Comparison of ENCODE assay signal across 1 cellular context in the genomic region with DNA sequence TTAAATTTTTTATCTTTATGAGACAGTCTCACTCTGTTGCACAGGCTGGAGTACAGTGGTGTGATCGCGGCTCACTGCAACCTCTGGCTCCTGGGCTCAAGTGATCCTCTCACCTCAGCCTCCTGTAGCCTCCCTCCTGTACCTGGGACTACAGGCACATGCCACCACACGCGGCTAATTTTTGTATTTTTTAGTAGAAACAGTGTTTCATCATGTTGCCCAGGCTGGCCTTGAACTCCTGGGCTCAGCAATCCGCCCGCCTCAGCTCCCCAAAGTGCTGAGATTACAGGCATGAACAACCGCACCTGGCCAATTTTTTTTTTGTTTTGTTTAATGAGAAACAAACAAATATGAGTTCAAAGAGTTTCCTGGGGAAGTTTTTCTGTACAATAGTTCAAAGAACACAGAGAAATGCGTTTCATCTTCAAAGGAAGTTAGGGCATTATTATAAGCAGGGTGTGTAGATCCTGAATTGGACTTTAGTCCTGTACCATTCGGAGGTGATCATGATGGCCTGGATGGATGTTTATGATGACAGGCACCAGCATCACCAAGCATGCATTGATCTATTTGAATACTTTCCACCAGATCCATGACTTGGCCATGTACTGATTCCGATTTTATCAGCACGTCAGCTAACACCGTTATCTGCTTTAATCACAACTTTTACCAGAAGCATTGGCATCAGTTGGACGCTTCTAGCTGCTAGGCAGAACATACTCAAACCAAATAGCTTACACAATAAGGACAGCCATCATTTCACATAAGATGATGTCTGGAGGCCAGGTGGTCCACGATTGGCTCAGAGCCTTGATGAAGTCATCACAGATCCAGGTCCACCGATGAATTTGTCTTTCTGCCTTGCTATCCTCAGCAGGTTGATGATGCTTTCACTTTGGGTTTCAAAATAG.
TF ChIP-seq lines count a peak whose summit lies in the region.

No MANE protein-coding gene starts in this region.

TF ChIP-seq in GM23338, 12 proteins besides CTCF, POLR2A, EP300 and RAD21:
- TF ChIP-seq EZH2 (IDR thresholded peaks at IDR 0.05; ENCODE audit: low read depth, unreplicated experiment) (no peak), JUNB (IDR thresholded peaks at IDR 0.05; ENCODE audit: unreplicated experiment) (no peak), ZNF114 (CRISPR knock-in tag; IDR thresholded peaks at IDR 0.05) (no peak)
- TF ChIP-seq, protein P1, sequence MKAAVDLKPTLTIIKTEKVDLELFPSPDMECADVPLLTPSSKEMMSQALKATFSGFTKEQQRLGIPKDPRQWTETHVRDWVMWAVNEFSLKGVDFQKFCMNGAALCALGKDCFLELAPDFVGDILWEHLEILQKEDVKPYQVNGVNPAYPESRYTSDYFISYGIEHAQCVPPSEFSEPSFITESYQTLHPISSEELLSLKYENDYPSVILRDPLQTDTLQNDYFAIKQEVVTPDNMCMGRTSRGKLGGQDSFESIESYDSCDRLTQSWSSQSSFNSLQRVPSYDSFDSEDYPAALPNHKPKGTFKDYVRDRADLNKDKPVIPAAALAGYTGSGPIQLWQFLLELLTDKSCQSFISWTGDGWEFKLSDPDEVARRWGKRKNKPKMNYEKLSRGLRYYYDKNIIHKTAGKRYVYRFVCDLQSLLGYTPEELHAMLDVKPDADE (IDR thresholded peaks at IDR 0.05) = no peak
